ENCODE assay signal across 9 cellular contexts in the genomic region with DNA sequence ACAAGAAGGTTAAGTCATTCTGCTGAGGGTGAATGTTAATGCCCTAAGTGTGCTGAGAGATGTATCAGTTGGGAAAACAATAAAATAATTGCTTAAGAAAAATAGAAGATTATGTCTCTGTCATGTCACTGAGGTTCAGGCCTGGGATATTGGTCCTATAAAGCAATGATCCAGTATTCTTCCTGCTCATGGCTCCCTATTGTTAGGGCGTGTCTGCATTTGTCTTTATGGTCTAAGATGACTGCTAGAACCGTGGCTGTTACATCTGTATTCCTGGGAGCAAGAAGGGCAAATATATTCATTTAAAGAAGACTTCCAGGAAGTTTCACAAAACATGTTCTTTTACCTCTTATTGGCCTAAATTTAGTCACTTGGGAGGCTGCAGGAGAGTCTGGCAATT.
"Had no signal": no experiment of that assay in that cellular context is flagged by ENCODE, and none has a peak within 500 bp of the region (broad histone marks: within the 10 kb centered on the region; RNA-seq: fewer than 3 reads in every experiment).

No MANE protein-coding gene starts in this region.

- H3K36me3 ChIP-seq: HAP-1 had no signal

- H3K9me3 Mint-ChIP-seq: HFFc6 had no signal

- H3K4me1 Mint-ChIP-seq: GM23338 had no signal

- DNase-seq: GM23248, GOT3, H7, H9, HCEC 1CT, HFFc6 had no signal

- H3K27ac Mint-ChIP-seq: GM23338, H9, HFFc6 had no signal

- ATAC-seq: GM23338, HCT116 had no signal

- H3K4me3 Mint-ChIP-seq: GM23338, H9, HFFc6 had no signal

- H3K4me1 ChIP-seq: HAP-1 had no signal

- H3K4me3 ChIP-seq: GM23248, GM23338, HAP-1 had no signal

- H3K9me3 ChIP-seq: HAP-1 had no signal
